In the genomic region with DNA sequence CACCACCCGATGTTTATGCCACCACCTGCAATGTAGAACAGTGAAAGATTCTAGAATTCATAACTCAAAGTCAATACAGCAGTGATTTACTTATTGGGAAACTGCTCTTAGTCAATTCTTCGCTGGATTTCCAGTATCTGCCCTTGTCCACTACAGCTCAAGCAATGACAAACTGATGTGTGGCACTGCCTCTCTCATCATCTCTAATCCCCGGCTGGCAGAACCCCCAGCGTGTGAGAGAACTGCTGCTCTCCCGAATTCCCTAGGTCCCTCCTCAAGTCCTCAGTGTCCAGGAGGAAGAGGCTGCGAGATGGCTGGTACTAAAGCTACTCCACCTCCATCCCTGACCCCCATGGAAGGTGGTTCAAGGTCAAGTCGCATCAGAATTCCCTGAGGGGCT, we compare ENCODE assay signal across 9 cellular contexts. TPM values are rescaled to one million over a fixed set of nuclear protein-coding genes. Genes with fewer than 3 reads are reported as not detected.
DNase-seq lines count a peak whose midpoint lies in the region; ATAC-seq and TF ChIP-seq lines count a peak whose summit lies in the region.
"Had no signal": no experiment of that assay in that cellular context is flagged by ENCODE, and none has a peak within 500 bp of the region (broad histone marks: within the 10 kb centered on the region; RNA-seq: fewer than 3 reads in every experiment).

No MANE protein-coding gene starts in this region.

- H3K9me3 ChIP-seq in ectodermal cell (ENCODE audit: control insufficient read depth, low read length) (no peaks in the 10 kb centered on the region), gastrocnemius medialis (no peaks in the 10 kb centered on the region)

- TF ChIP-seq CTCF in NB4 (IDR thresholded peaks at IDR 0.05; ENCODE audit: low read depth, low read length) (no peak), osteocyte (IDR thresholded peaks at IDR 0.05) (no peak), gastrocnemius medialis (IDR thresholded peaks at IDR 0.05 in 4 of 5, conservative IDR thresholded peaks at IDR 0.05 in 1 of 5) (no peak)

- peaks cover 21% of the 10 kb centered on the region for H3K36me3 Mint-ChIP-seq in osteocyte (ENCODE audit: unreplicated experiment)

- ATAC-seq in GM19452 (IDR thresholded peaks at IDR 0.05; ENCODE audit: unreplicated experiment) (no peak), GM18520 (IDR thresholded peaks at IDR 0.05; ENCODE audit: unreplicated experiment) (no peak), gastrocnemius medialis (no peak)

- H3K4me3 ChIP-seq in NB4 (ENCODE audit: low read depth, low read length) (peak overlapping the region; percentile 74), ectodermal cell (ENCODE audit: insufficient read depth, low read depth, low read length) (peak overlapping the region; percentile 8), gastrocnemius medialis (peak overlapping the region in 1 of 4 donors; percentile 99)

- H3K27ac ChIP-seq in ectodermal cell (ENCODE audit: insufficient read depth, low read depth, low read length, poor library complexity, severe bottlenecking) (no peak overlapping the region), gastrocnemius medialis (peak overlapping the region in 2 of 4 donors; percentile 6 to 35)

- H3K36me3 ChIP-seq in ectodermal cell (ENCODE audit: control insufficient read depth, insufficient read depth, low read length) (peaks cover 6% of the 10 kb centered on the region), gastrocnemius medialis (no peaks in the 10 kb centered on the region)

- intact Hi-C loops in gastrocnemius medialis (cut with DNase I; ENCODE audit: low total_unique reads): loop anchor here (5.0 kb wide), 1 partner anchor 309 kb away; a partner anchor contains a TSS

- TF ChIP-seq POLR2A in NB4 (IDR thresholded peaks at IDR 0.05; ENCODE audit: extremely low read depth, insufficient read length): no peak
- TF ChIP-seq POLR2A in gastrocnemius medialis (IDR thresholded peaks at IDR 0.05): no peak

- in situ Hi-C loops in gastrocnemius medialis (cut with MboI; ENCODE audit: low sequenced_read_pairs in 4 of 4): loop anchor here in 1 of 4 donors (10.0 kb wide), 1 partner anchor 48 kb away; a partner anchor contains a TSS

- peak overlapping the region; percentile 91 for H3K4me3 Mint-ChIP-seq in osteocyte (ENCODE audit: unreplicated experiment)

- no peaks in the 10 kb centered on the region for H3K9me3 Mint-ChIP-seq in osteocyte (ENCODE audit: unreplicated experiment)

- WGBS in ectodermal cell, 2 experiments: 64 to 71% methylated on average over 7 of the region's 7 CpGs

- H3K27me3 ChIP-seq in ectodermal cell (ENCODE audit: control insufficient read depth, insufficient read depth, low read length, poor library complexity, severe bottlenecking): no peaks in the 10 kb centered on the region
- H3K27me3 ChIP-seq in gastrocnemius medialis: no peaks in the 10 kb centered on the region

- H3K27me3 Mint-ChIP-seq in osteocyte (ENCODE audit: unreplicated experiment): no peaks in the 10 kb centered on the region

- H3K4me1 ChIP-seq in ectodermal cell (ENCODE audit: control insufficient read depth, insufficient read depth, low read length) (peaks cover 11% of the 10 kb centered on the region), gastrocnemius medialis (peaks cover 15 to 32% of the 10 kb centered on the region in 2 donors)

- peaks cover 32% of the 10 kb centered on the region for H3K4me1 Mint-ChIP-seq in osteocyte (ENCODE audit: unreplicated experiment)

- H3K27ac Mint-ChIP-seq in osteocyte (ENCODE audit: unreplicated experiment): peak overlapping the region; percentile 80

- peak; percentile 77 for DNase-seq in D341Med (ENCODE audit: low spot score)
- DNase-seq in NB4 (ENCODE audit: low read depth): no peak
- DNase-seq in osteocyte (ENCODE audit: extremely low spot score, unreplicated experiment): no peak
- DNase-seq in gastrocnemius medialis: no peak
- no peak for DNase-seq in HK-2 (ENCODE audit: unreplicated experiment)
- DNase-seq: RPMI8226 had no signal

RNA-seq across cellular contexts. Expression of a gene that starts 1.6 kb away (rescaled TPM):
- 111 TPM for polyA plus RNA-seq in ectodermal cell (2013, experiment 1 of 4)
- 116 TPM for polyA plus RNA-seq in ectodermal cell (2013, experiment 2 of 4)
- polyA plus RNA-seq in ectodermal cell (2013, experiment 3 of 4): 129 TPM
- 146 TPM for polyA plus RNA-seq in ectodermal cell (2013, experiment 4 of 4)
- total RNA-seq in osteocyte (117 and 126 TPM in 2 replicates), gastrocnemius medialis (100 to 1,000 TPM in 1 of 4 donors, 10 to 100 TPM in 3; 39.9 to 105 (median 66.4) TPM)

RNA-seq across cellular contexts. Expression of a gene that starts 22.3 kb away (rescaled TPM):
- polyA plus RNA-seq in ectodermal cell (2013, experiment 1 of 4): 1.3 TPM
- 1.8 TPM for polyA plus RNA-seq in ectodermal cell (2013, experiment 2 of 4)
- 2.9 TPM for polyA plus RNA-seq in ectodermal cell (2013, experiment 3 of 4)
- 3.6 TPM for polyA plus RNA-seq in ectodermal cell (2013, experiment 4 of 4)
- total RNA-seq in osteocyte (1.6 and 2.0 TPM in 2 replicates), gastrocnemius medialis (10 to 100 TPM in 1 of 4 donors, 1 to 10 TPM in 2, under 1 TPM in 1; 0.94 to 13.4 (median 6.9) TPM)

RNA-seq across cellular contexts. Expression of a gene that starts 35.3 kb away (rescaled TPM):
- 22.7 TPM for polyA plus RNA-seq in ectodermal cell (2013, experiment 1 of 4)
- 20.9 TPM for polyA plus RNA-seq in ectodermal cell (2013, experiment 2 of 4)
- 16.2 TPM for polyA plus RNA-seq in ectodermal cell (2013, experiment 3 of 4)
- 17.0 TPM for polyA plus RNA-seq in ectodermal cell (2013, experiment 4 of 4)
- total RNA-seq in osteocyte (35.1 and 38.6 TPM in 2 replicates), gastrocnemius medialis (100 to 1,000 TPM in 2 of 4 donors, 10 to 100 TPM in 2; 43.3 to 121 (median 107) TPM)

RNA-seq across cellular contexts. Expression of a gene that starts 47.5 kb away (rescaled TPM):
- 36.1 TPM for polyA plus RNA-seq in ectodermal cell (2013, experiment 1 of 4)
- polyA plus RNA-seq in ectodermal cell (2013, experiment 2 of 4): 37.1 TPM
- 35.4 TPM for polyA plus RNA-seq in ectodermal cell (2013, experiment 3 of 4)
- 35.4 TPM for polyA plus RNA-seq in ectodermal cell (2013, experiment 4 of 4)
- total RNA-seq in osteocyte: 25.4 and 26.2 TPM in 2 replicates
- 10 to 100 TPM; 26.6 to 37.4 (median 32.3) TPM for total RNA-seq in gastrocnemius medialis
